In the genomic region with DNA sequence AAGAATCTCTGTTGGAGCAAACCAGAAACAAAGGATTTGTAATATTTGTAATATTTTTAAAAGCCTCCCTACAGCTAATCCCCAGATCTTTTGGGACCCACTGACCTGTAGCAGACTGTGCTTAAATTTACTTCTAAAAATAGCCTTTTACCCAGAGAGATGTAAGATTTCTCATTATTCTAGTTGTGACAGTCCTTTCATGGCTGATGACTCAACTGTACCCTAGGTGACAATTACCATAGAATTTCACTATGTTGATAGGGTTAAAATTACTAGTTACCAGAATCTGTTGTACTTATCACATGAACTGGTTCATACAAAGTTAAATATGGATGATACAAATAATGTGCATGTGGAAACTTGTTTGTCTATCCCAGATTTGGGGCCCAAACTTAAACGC, we compare ENCODE assay signal across 16 cellular contexts.
DNase-seq lines count a peak whose midpoint lies in the region; ATAC-seq, FAIRE-seq and TF ChIP-seq lines count a peak whose summit lies in the region.
"Had no signal": no experiment of that assay in that cellular context is flagged by ENCODE, and none has a peak within 500 bp of the region (broad histone marks: within the 10 kb centered on the region; RNA-seq: fewer than 3 reads in every experiment).

No MANE protein-coding gene starts in this region.

- H3K4me3 ChIP-seq in GM12878, result no peak overlapping the region
- H3K4me3 ChIP-seq in dorsolateral prefrontal cortex, result no peak overlapping the region
- H3K4me3 ChIP-seq: BLaER1 had no signal

- H3K27ac ChIP-seq in GM12878 (ENCODE audit: control insufficient read depth, insufficient read depth) (no peak overlapping the region), dorsolateral prefrontal cortex (no peak overlapping the region)
- H3K27ac ChIP-seq: 22Rv1, BLaER1, KMS-11 had no signal

- no peak overlapping the region for H3K4me2 ChIP-seq in GM12878 (ENCODE audit: control insufficient read depth, insufficient read depth)
- H3K4me2 ChIP-seq: BLaER1, KMS-11 had no signal

- ATAC-seq in GM18519 (IDR thresholded peaks at IDR 0.05; ENCODE audit: low FRiP score, unreplicated experiment) (peak; percentile 69), GM19351 (IDR thresholded peaks at IDR 0.05; ENCODE audit: unreplicated experiment) (peak; percentile 77), HG03378 (IDR thresholded peaks at IDR 0.05; ENCODE audit: unreplicated experiment) (peak; percentile 54), GM12878 (peak; percentile 62)

- H2AFZ ChIP-seq in GM12878 (ENCODE audit: control insufficient read depth, low read depth, low read length), result no peak overlapping the region

- DNase-seq in GM12878 (ENCODE audit: low read depth, low spot score) (no peak), NCI-H748 treated with DMSO at 0.1 percent for 48 hours (lab: John Stamatoyannopoulos, UW) (no peak), NCI-H1417 treated with DMSO at 0.1 percent for 48 hours (lab: John Stamatoyannopoulos, UW) (no peak), dorsolateral prefrontal cortex (no peak)
- DNase-seq: AML-193; CD4-positive, CD25-positive, alpha-beta regulatory T cell; DMS53; GOT3; H9 had no signal

- TF ChIP-seq POLR2A in GM12878 (IDR thresholded peaks at IDR 0.05; ENCODE audit: low read depth, low read length), result no peak

- H3K4me1 ChIP-seq in GM12878 (ENCODE audit: control insufficient read depth, insufficient read depth, low read length), result no peaks in the 10 kb centered on the region
- H3K4me1 ChIP-seq: BLaER1 had no signal

- no peak for FAIRE-seq in GM12878 (lab: Jason Lieb, UNC)
- FAIRE-seq: GM18507 had no signal

- no peak for TF ChIP-seq EP300 in GM12878 (IDR thresholded peaks at IDR 0.05; ENCODE audit: borderline replicate concordance in 1 of 2, control insufficient read depth in 1 of 2, low read depth in 2 of 2, low read length in 2 of 2)

- no peaks in the 10 kb centered on the region; the same call in 2 of the 3 replicates for H3K9me3 ChIP-seq in GM12878 (replicated peaks; ENCODE audit: control insufficient read depth, insufficient read depth, low read length)

- WGBS in GM12878 (ENCODE audit: insufficient coverage, insufficient replicate concordance, low lambda C conversion rate, missing lambda C conversion rate), result 0% methylated on average over 1 of the region's 1 CpG

- TF ChIP-seq RAD21 in GM12878 (IDR thresholded peaks at IDR 0.05; ENCODE audit: insufficient read depth, low read depth, low read length), result no peak

- H3K9ac ChIP-seq in GM12878 (ENCODE audit: control insufficient read depth, insufficient read depth, low read length), result no peak overlapping the region
- H3K9ac ChIP-seq: BLaER1, KMS-11 had no signal

- CTCF ChIA-PET in GM12878 (lab: Yijun Ruan, JAX), result interaction anchor here (0.7 to 1.6 kb wide), 3 partner anchors 12 to 370 kb away, joined by 3 to 4 read pairs (median 3); no protein-coding TSS in a partner anchor

- BruUV-seq in GM12878 (replicated peaks; lab: Mats Ljungman, UMichigan), result no TSS peak

- POLR2A ChIA-PET in GM12878 (lab: Charles Lee), result interaction anchor here (0.6 kb wide), 1 partner anchor 27 kb away, joined by 4 read pairs; no protein-coding TSS in a partner anchor

- intact Hi-C loops in GM12878 (cut with micrococcal nuclease; ENCODE audit: unreplicated experiment) (no loop called here), dorsolateral prefrontal cortex (cut with DNase I) (no loop called here)

- SMC1A ChIA-PET in GM12878 (lab: Charles Lee; ENCODE audit: uncharacterized antibody, unreplicated experiment), result interaction anchor here (1.0 to 3.0 kb wide), 2 partner anchors 17 to 46 kb away, joined by 3 to 10 read pairs; no protein-coding TSS in a partner anchor

- TF ChIP-seq CTCF in GM12878 (IDR thresholded peaks at IDR 0.05 in 2 of 3, conservative IDR thresholded peaks at IDR 0.05 in 1 of 3; ENCODE audit: control insufficient read depth in 2 of 3, extremely low read depth in 1 of 3, insufficient read depth in 1 of 3, low read depth in 3 of 3, low read length in 3 of 3) (no peak), dorsolateral prefrontal cortex (IDR thresholded peaks at IDR 0.05 in 54 of 56, conservative IDR thresholded peaks at IDR 0.05 in 2 of 56; ENCODE audit: low read depth in 1 of 56, partially characterized antibody in 56 of 56) (no peak)

- RAD21 ChIA-PET in GM12878 (lab: Charles Lee; ENCODE audit: unreplicated experiment), result no interaction called here

- H3K27me3 ChIP-seq in GM12878 (replicated peaks in 1 of 2; ENCODE audit: control insufficient read depth in 2 of 2, insufficient read depth in 2 of 2, low read length in 1 of 2), result no peaks in the 10 kb centered on the region
- H3K27me3 ChIP-seq in dorsolateral prefrontal cortex, result no peaks in the 10 kb centered on the region
- H3K27me3 ChIP-seq: BLaER1 had no signal

- no peaks in the 10 kb centered on the region for H4K20me1 ChIP-seq in GM12878 (ENCODE audit: control insufficient read depth, insufficient read depth)
- H4K20me1 ChIP-seq: BLaER1 had no signal

- no peaks in the 10 kb centered on the region for H3K79me2 ChIP-seq in GM12878 (ENCODE audit: control insufficient read depth, insufficient read depth, low read length)

- H3K36me3 ChIP-seq in GM12878 (ENCODE audit: control insufficient read depth in 2 of 2, insufficient read depth in 2 of 2, low read length in 1 of 2), result no peaks in the 10 kb centered on the region
- H3K36me3 ChIP-seq: BLaER1 had no signal

- in situ Hi-C loops in GM12878 (cut with MboI), result no loop called here

TF ChIP-seq in GM12878, 131 proteins besides CTCF, POLR2A, EP300 and RAD21:
- TF ChIP-seq NFIC (IDR thresholded peaks at IDR 0.05; ENCODE audit: low read depth, low read length) (no peak), YY1 (IDR thresholded peaks at IDR 0.05; ENCODE audit: low read depth, low read length) (no peak), TCF3 (IDR thresholded peaks at IDR 0.05; ENCODE audit: borderline replicate concordance, insufficient read depth, low read depth, low read length) (no peak), WRNIP1 (IDR thresholded peaks at IDR 0.05; ENCODE audit: borderline replicate concordance, low read depth, low read length) (no peak), E2F4 (IDR thresholded peaks at IDR 0.05; ENCODE audit: low read depth, low read length) (no peak), HCFC1 (IDR thresholded peaks at IDR 0.05; ENCODE audit: low read length) (no peak)
- TF ChIP-seq, protein P1, sequence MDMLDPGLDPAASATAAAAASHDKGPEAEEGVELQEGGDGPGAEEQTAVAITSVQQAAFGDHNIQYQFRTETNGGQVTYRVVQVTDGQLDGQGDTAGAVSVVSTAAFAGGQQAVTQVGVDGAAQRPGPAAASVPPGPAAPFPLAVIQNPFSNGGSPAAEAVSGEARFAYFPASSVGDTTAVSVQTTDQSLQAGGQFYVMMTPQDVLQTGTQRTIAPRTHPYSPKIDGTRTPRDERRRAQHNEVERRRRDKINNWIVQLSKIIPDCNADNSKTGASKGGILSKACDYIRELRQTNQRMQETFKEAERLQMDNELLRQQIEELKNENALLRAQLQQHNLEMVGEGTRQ (IDR thresholded peaks at IDR 0.05; ENCODE audit: borderline replicate concordance, low read depth, low read length), result no peak
- TF ChIP-seq, protein P2, sequence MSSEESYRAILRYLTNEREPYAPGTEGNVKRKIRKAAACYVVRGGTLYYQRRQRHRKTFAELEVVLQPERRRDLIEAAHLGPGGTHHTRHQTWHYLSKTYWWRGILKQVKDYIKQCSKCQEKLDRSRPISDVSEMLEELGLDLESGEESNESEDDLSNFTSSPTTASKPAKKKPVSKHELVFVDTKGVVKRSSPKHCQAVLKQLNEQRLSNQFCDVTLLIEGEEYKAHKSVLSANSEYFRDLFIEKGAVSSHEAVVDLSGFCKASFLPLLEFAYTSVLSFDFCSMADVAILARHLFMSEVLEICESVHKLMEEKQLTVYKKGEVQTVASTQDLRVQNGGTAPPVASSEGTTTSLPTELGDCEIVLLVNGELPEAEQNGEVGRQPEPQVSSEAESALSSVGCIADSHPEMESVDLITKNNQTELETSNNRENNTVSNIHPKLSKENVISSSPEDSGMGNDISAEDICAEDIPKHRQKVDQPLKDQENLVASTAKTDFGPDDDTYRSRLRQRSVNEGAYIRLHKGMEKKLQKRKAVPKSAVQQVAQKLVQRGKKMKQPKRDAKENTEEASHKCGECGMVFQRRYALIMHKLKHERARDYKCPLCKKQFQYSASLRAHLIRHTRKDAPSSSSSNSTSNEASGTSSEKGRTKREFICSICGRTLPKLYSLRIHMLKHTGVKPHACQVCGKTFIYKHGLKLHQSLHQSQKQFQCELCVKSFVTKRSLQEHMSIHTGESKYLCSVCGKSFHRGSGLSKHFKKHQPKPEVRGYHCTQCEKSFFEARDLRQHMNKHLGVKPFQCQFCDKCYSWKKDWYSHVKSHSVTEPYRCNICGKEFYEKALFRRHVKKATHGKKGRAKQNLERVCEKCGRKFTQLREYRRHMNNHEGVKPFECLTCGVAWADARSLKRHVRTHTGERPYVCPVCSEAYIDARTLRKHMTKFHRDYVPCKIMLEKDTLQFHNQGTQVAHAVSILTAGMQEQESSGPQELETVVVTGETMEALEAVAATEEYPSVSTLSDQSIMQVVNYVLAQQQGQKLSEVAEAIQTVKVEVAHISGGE (CRISPR knock-in tag; IDR thresholded peaks at IDR 0.05), result no peak
- TF ChIP-seq, protein P3, sequence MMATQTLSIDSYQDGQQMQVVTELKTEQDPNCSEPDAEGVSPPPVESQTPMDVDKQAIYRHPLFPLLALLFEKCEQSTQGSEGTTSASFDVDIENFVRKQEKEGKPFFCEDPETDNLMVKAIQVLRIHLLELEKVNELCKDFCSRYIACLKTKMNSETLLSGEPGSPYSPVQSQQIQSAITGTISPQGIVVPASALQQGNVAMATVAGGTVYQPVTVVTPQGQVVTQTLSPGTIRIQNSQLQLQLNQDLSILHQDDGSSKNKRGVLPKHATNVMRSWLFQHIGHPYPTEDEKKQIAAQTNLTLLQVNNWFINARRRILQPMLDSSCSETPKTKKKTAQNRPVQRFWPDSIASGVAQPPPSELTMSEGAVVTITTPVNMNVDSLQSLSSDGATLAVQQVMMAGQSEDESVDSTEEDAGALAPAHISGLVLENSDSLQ (IDR thresholded peaks at IDR 0.05), result no peak
TF ChIP-seq in GM12878: peak in this region for 0.
